Comparison of ENCODE assay signal across 8 cellular contexts in the genomic region with DNA sequence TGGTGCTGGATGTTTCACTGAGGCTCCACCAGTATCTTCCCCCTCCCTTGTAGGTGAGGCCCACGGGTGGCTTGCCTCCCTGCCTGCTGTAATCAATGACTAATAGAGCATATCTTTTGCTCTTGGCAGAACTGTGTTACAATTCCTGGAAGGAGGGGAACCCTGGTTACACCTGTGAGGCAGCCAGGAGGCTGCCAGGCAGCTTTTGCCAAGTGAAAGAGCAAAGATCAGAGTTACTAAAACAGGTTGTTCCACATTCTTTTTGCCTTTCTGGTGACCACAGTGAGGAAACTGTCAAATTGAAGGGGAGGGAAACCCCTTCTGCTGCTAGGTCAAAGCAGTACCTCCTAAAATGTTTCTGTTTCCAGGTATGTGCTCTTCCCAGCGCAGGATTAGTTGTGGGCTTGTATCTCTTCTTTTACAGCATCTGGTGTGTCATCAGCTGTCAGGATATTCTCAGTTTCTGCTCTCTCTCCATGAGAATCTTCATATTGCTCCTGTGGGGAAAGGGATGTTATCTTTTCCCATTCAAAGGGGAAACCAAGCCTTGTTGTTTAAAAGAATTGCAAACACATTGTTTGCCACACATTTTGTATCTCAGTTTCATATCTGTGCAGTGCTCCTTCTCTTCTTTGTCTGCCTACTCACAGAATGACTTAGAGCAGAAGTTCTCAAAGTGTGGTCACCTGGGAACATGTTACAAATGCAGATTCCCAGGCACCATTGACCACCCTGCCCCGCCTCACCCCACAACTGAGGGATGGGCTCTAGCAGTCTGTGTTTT.
DNase-seq lines count a peak whose midpoint lies in the region; ATAC-seq and TF ChIP-seq lines count a peak whose summit lies in the region.

No MANE protein-coding gene starts in this region.

- no peaks in the 10 kb centered on the region for H3K36me3 Mint-ChIP-seq in HFFc6 (ENCODE audit: low read depth)

- H3K4me1 ChIP-seq in RWPE2 (ENCODE audit: insufficient read depth, poor library complexity, severe bottlenecking), result peaks cover 7% of the 10 kb centered on the region

- H3K36me3 ChIP-seq in RWPE2 (ENCODE audit: low read depth), result no peaks in the 10 kb centered on the region

- H3K27ac Mint-ChIP-seq in HFFc6, result no peak overlapping the region

- TF ChIP-seq CTCF in RWPE2 (IDR thresholded peaks at IDR 0.05; ENCODE audit: poor library complexity, severe bottlenecking) (no peak), omental fat pad (IDR thresholded peaks at IDR 0.05) (no peak), HFFc6 (IDR thresholded peaks at IDR 0.05) (no peak)

- H3K27me3 Mint-ChIP-seq in HFFc6 (ENCODE audit: insufficient read depth), result peaks cover 50% of the 10 kb centered on the region

- no peak overlapping the region for H3K27ac ChIP-seq in RWPE2 (ENCODE audit: poor library complexity, severe bottlenecking)

- H3K9me3 ChIP-seq in RWPE2 (ENCODE audit: severe bottlenecking), result no peaks in the 10 kb centered on the region

- no peaks in the 10 kb centered on the region for H3K4me1 Mint-ChIP-seq in HFFc6 (ENCODE audit: low read depth)

- no peaks in the 10 kb centered on the region for H3K9me3 Mint-ChIP-seq in HFFc6

- no peak for DNase-seq in RWPE2 (ENCODE audit: low spot score)
- DNase-seq in omental fat pad (ENCODE audit: low spot score), result no peak
- DNase-seq in NCI-H69 (lab: John Stamatoyannopoulos, UW), result no peak
- DNase-seq in NCI-H2029 treated with DMSO at 0.1 percent for 48 hours (lab: John Stamatoyannopoulos, UW), result no peak
- no peak for DNase-seq in HFFc6
- DNase-seq in NCI-H187 treated with DMSO at 0.1 percent for 48 hours (lab: John Stamatoyannopoulos, UW), result no peak

- H3K4me3 Mint-ChIP-seq in HFFc6, result no peak overlapping the region

- no peak overlapping the region for H3K4me3 ChIP-seq in RWPE2 (ENCODE audit: severe bottlenecking)

- no peaks in the 10 kb centered on the region for H3K27me3 ChIP-seq in RWPE2 (ENCODE audit: insufficient read depth, poor library complexity, severe bottlenecking)

- ATAC-seq in GM18873 (IDR thresholded peaks at IDR 0.05; ENCODE audit: low FRiP score, unreplicated experiment), result peak; percentile 52
- ATAC-seq in HG02610 (IDR thresholded peaks at IDR 0.05; ENCODE audit: unreplicated experiment), result peak; percentile 78
- peak; percentile 95 for ATAC-seq in RWPE2 (ENCODE audit: low read depth)
- ATAC-seq in omental fat pad (ENCODE audit: low FRiP score), result peak; percentile 95
